Comparison of ENCODE assay signal across 8 cellular contexts in the genomic region with DNA sequence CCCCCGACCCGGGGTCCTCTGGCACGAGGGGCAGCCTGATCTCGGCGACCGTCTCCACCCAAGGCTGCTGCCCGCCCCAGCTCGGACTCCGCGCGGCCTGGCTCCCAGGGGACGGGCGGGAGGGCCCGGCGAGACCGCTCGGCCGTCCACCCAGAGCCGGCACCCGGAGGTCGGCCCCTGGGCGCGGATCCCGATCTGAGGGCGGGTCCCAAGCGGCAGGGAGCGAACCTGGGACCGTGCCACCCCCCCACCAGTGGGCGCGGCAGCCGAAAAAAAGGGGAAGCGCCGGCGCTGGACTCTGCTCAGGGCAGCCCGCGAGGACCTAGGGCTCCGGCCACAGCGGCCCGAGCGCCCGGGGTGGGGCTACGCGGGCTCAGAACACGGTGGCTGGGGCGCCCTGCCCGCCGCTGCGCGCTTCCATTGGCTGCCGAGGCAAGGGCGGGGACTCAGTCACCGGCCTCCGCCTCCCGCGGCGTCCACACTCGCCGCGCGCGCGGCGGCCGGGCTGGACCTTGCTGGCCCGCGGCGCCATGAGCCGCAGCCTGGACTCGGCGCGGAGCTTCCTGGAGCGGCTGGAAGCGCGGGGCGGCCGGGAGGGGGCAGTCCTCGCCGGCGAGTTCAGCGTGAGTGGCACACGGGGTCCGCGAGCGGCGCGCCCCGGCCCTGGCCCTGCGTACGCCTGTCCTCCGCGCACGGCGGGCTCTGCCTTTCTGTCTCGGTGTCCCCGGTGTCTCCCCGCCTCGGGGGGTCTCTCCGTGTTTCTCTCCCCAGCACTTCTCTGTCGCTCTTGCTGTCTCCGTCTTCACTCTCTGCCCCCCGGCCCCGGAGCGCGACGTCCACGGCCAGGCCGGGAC. TPM values are rescaled to one million over a fixed set of nuclear protein-coding genes. Genes with fewer than 3 reads are reported as not detected.
DNase-seq lines count a peak whose midpoint lies in the region; TF ChIP-seq lines count a peak whose summit lies in the region.

A gene with protein sequence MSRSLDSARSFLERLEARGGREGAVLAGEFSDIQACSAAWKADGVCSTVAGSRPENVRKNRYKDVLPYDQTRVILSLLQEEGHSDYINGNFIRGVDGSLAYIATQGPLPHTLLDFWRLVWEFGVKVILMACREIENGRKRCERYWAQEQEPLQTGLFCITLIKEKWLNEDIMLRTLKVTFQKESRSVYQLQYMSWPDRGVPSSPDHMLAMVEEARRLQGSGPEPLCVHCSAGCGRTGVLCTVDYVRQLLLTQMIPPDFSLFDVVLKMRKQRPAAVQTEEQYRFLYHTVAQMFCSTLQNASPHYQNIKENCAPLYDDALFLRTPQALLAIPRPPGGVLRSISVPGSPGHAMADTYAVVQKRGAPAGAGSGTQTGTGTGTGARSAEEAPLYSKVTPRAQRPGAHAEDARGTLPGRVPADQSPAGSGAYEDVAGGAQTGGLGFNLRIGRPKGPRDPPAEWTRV (plus strand): TSS at position 479 of the 854 bp plus-strand sequence. CDS start 52 bp downstream, at position 531.

- no peaks in the 10 kb centered on the region for H3K79me2 ChIP-seq in hepatocyte

- intact Hi-C loops in T-helper 1 cell treated with Interleukin-12 subunit alpha and Interleukin-12 subunit beta and Interleukin-4 antibody, amounts not matched to agents 30 ng/mL and 1 ng/mL, for 36 hours (cut with micrococcal nuclease), result loop anchor here (1.0 to 5.0 kb wide), 4 partner anchors 14 to 174 kb away; a partner anchor contains a TSS

- H3K36me3 Mint-ChIP-seq in HFFc6 (ENCODE audit: low read depth), result no peaks in the 10 kb centered on the region

- no peaks in the 10 kb centered on the region for H3K27me3 ChIP-seq in hepatocyte
- H3K27me3 ChIP-seq in rectal smooth muscle tissue (ENCODE audit: control insufficient read depth, insufficient read depth, low read length), result no peaks in the 10 kb centered on the region

- H3K9me3 Mint-ChIP-seq in HFFc6, result no peaks in the 10 kb centered on the region

- peak within 1 kb of the TSS; percentile 92 for H2AFZ ChIP-seq in hepatocyte

- peak within 1 kb of the TSS; percentile 88 for H3K4me3 Mint-ChIP-seq in HFFc6

- peak within 1 kb of the TSS; percentile 96 for H3K4me2 ChIP-seq in hepatocyte

- no peaks in the 10 kb centered on the region for H3K9me3 ChIP-seq in hepatocyte (ENCODE audit: low read depth)

- H3K4me3 ChIP-seq in astrocyte of the spinal cord (ENCODE audit: low read depth, low read length) (peak within 1 kb of the TSS; percentile 58), hepatocyte (peak within 1 kb of the TSS; percentile 77), rectal smooth muscle tissue (ENCODE audit: low read length) (peak within 1 kb of the TSS; percentile 92)

- under 1% methylated on average over 71 of the region's 107 CpGs for WGBS in hepatocyte (ENCODE audit: low lambda C conversion rate, missing lambda C conversion rate)

- H3K4me1 Mint-ChIP-seq in HFFc6 (ENCODE audit: low read depth), result peaks cover 21% of the 10 kb centered on the region

- H3K27ac ChIP-seq in hepatocyte (peak within 1 kb of the TSS; percentile 76), rectal smooth muscle tissue (ENCODE audit: low read depth, low read length) (peak within 1 kb of the TSS; percentile 43)

- H3K9me2 ChIP-seq in hepatocyte (replicated peaks; ENCODE audit: insufficient read depth), result no peaks in the 10 kb centered on the region

- H3K27ac Mint-ChIP-seq in HFFc6, result peak within 1 kb of the TSS; percentile 76

- peak within 1 kb of the TSS; percentile 65 for H3K9ac ChIP-seq in rectal smooth muscle tissue (ENCODE audit: low read length)

- no peaks in the 10 kb centered on the region for H4K20me1 ChIP-seq in hepatocyte (ENCODE audit: insufficient read depth, poor library complexity, severe bottlenecking)

- peak; percentile 78 for TF ChIP-seq CTCF in HFFc6 (IDR thresholded peaks at IDR 0.05)
- TF ChIP-seq CTCF in astrocyte of the spinal cord (IDR thresholded peaks at IDR 0.05; ENCODE audit: low read depth, low read length), result peak; percentile 36
- TF ChIP-seq CTCF in hepatocyte (IDR thresholded peaks at IDR 0.05; ENCODE audit: poor library complexity), result peak; percentile 55

- no peaks in the 10 kb centered on the region for H3K4me1 ChIP-seq in hepatocyte (ENCODE audit: insufficient read depth)
- peaks cover 7% of the 10 kb centered on the region for H3K4me1 ChIP-seq in rectal smooth muscle tissue (ENCODE audit: control insufficient read depth, insufficient read depth, low read length)

- in situ Hi-C loops in astrocyte of the spinal cord (cut with HindIII; ENCODE audit: low sequenced_read_pairs), result no loop called here

- H3K27me3 Mint-ChIP-seq in HFFc6 (ENCODE audit: insufficient read depth), result no peaks in the 10 kb centered on the region; the same call in none of the 2 replicates

- DNase-seq in NCI-H1436 (lab: John Stamatoyannopoulos, UW) (peak; percentile 42), NCI-H1436 treated with DMSO at 0.1 percent for 48 hours (lab: John Stamatoyannopoulos, UW) (no peak), HFFc6 (peak; percentile 81), NAMALWA (ENCODE audit: low spot score) (peak; percentile 54), astrocyte of the spinal cord (ENCODE audit: low read depth, low spot score) (peak; percentile 86), hepatocyte (ENCODE audit: low spot score) (peak; percentile 94)

- H3K36me3 ChIP-seq in hepatocyte (replicated peaks; ENCODE audit: insufficient read depth, low read depth), result no peaks in the 10 kb centered on the region
- no peaks in the 10 kb centered on the region for H3K36me3 ChIP-seq in rectal smooth muscle tissue (ENCODE audit: control insufficient read depth, insufficient read depth, low read length)

RNA-seq across cellular contexts. Expression of the gene that starts here (rescaled TPM):
- total RNA-seq in HFFc6 (2021; fragmentation: NEBNext Ultra II Directional; extraction: Animal tissue kit (Norgen Biotek cat#: 25700)), result 10 to 100 TPM; 15.5 to 18.9 (median 17.5) TPM
- 86.2 and 87.0 TPM in 2 replicates for total RNA-seq in T-helper 1 cell treated with Interleukin-12 subunit alpha and Interleukin-12 subunit beta and Interleukin-4 antibody, amounts not matched to agents 30 ng/mL and 1 ng/mL, for 36 hours
- 34.8 and 35.7 TPM in 2 replicates for total RNA-seq in hepatocyte
- 34.7 and 41.6 TPM in 2 replicates for polyA plus RNA-seq in hepatocyte
